Comparison of ENCODE assay signal across 24 cellular contexts in genomic region chr7:751826-752225, GRCh38.
"Had no signal": no experiment of that assay in that cellular context is flagged by ENCODE, and none has a peak within 500 bp of the region (broad histone marks: within the 10 kb centered on the region; RNA-seq: fewer than 3 reads in every experiment).

No MANE protein-coding gene starts in this region.

- H3K9me3 ChIP-seq: left lung, psoas muscle, right atrium auricular region, transverse colon, uterus had no signal

- H3K27me3 Mint-ChIP-seq: activated B cell treated with CpG ODN at 0.5 μM for 24 hours; activated CD4-positive, alpha-beta memory T cell treated with anti-CD3 and anti-CD28 coated beads for 36 hours; activated naive CD8-positive, alpha-beta T cell treated with anti-CD3 and anti-CD28 coated beads, Interleukin-2, amount 50 U/mL, for 24 hours; activated T-helper 17 cell treated with anti-CD3 and anti-CD28 coated beads, Interleukin-2, amount 50 U/mL, for 72 hours; dendritic cell treated with granulocyte-macrophage colony-stimulating factor and Interleukin-4, amounts not matched to agents 40 ng/mL and 50 ng/mL, for 4 days; naive thymus-derived CD8-positive, alpha-beta T cell; stimulated activated naive B cell treated with anti-CD40 and anti-IgM and Interleukin-4, amounts not matched to agents 10 μg/mL and 1 μg/mL and 100 μg/mL, for 72 hours had no signal

- H3K27ac Mint-ChIP-seq: activated B cell treated with CpG ODN at 0.5 μM for 24 hours; activated CD4-positive, alpha-beta memory T cell treated with anti-CD3 and anti-CD28 coated beads for 36 hours; activated naive CD4-positive, alpha-beta T cell treated with anti-CD3 and anti-CD28 coated beads for 36 hours; activated naive CD8-positive, alpha-beta T cell treated with anti-CD3 and anti-CD28 coated beads, Interleukin-2, amount 50 U/mL, for 24 hours; activated T-helper 17 cell treated with anti-CD3 and anti-CD28 coated beads, Interleukin-2, amount 50 U/mL, for 72 hours; dendritic cell treated with granulocyte-macrophage colony-stimulating factor and Interleukin-4, amounts not matched to agents 40 ng/mL and 50 ng/mL, for 4 days; immature natural killer cell; mesothelial cell of epicardium had no signal

- H3K4me3 Mint-ChIP-seq: activated B cell treated with CpG ODN at 0.5 μM for 24 hours; activated CD4-positive, alpha-beta memory T cell treated with anti-CD3 and anti-CD28 coated beads for 36 hours; activated naive CD4-positive, alpha-beta T cell treated with anti-CD3 and anti-CD28 coated beads for 36 hours; activated naive CD8-positive, alpha-beta T cell treated with anti-CD3 and anti-CD28 coated beads, Interleukin-2, amount 50 U/mL, for 24 hours; activated T-helper 17 cell treated with anti-CD3 and anti-CD28 coated beads, Interleukin-2, amount 50 U/mL, for 72 hours; dendritic cell treated with granulocyte-macrophage colony-stimulating factor and Interleukin-4, amounts not matched to agents 40 ng/mL and 50 ng/mL, for 4 days; immature natural killer cell; mesothelial cell of epicardium; naive thymus-derived CD8-positive, alpha-beta T cell; stimulated activated naive B cell treated with anti-CD40 and anti-IgM and Interleukin-4, amounts not matched to agents 10 μg/mL and 1 μg/mL and 100 μg/mL, for 72 hours had no signal

- H3K4me3 ChIP-seq: cardiac muscle cell, hepatocyte, left lung, psoas muscle, right atrium auricular region, transverse colon, uterus had no signal

- H3K27ac ChIP-seq: cardiac muscle cell, hepatocyte, left lung, psoas muscle, right atrium auricular region, transverse colon, uterus had no signal

- H3K4me1 Mint-ChIP-seq: activated B cell treated with CpG ODN at 0.5 μM for 24 hours; activated T-helper 17 cell treated with anti-CD3 and anti-CD28 coated beads, Interleukin-2, amount 50 U/mL, for 72 hours had no signal

- H3K27me3 ChIP-seq: cardiac muscle cell, hepatocyte, left lung, right atrium auricular region, transverse colon, uterus had no signal

- H3K36me3 ChIP-seq: uterus had no signal

- ATAC-seq: activated naive CD8-positive, alpha-beta T cell treated with anti-CD3 and anti-CD28 coated beads, Interleukin-2, amount 50 U/mL, for 24 hours; activated T-helper 17 cell treated with anti-CD3 and anti-CD28 coated beads, Interleukin-2, amount 50 U/mL, for 72 hours; left lung; naive thymus-derived CD8-positive, alpha-beta T cell; SK-N-SH treated with all-trans-retinoic acid at 6 μM for 48 hours; stimulated activated naive B cell treated with anti-CD40 and anti-IgM and Interleukin-4, amounts not matched to agents 10 μg/mL and 1 μg/mL and 100 μg/mL, for 72 hours had no signal

- H3K4me1 ChIP-seq: left lung, psoas muscle, transverse colon, uterus had no signal

- H3K9me3 Mint-ChIP-seq: activated B cell treated with CpG ODN at 0.5 μM for 24 hours; activated CD4-positive, alpha-beta memory T cell treated with anti-CD3 and anti-CD28 coated beads for 36 hours; activated naive CD4-positive, alpha-beta T cell treated with anti-CD3 and anti-CD28 coated beads for 36 hours; activated naive CD8-positive, alpha-beta T cell treated with anti-CD3 and anti-CD28 coated beads, Interleukin-2, amount 50 U/mL, for 24 hours; activated T-helper 17 cell treated with anti-CD3 and anti-CD28 coated beads, Interleukin-2, amount 50 U/mL, for 72 hours; dendritic cell treated with granulocyte-macrophage colony-stimulating factor and Interleukin-4, amounts not matched to agents 40 ng/mL and 50 ng/mL, for 4 days; immature natural killer cell; mesothelial cell of epicardium; naive thymus-derived CD8-positive, alpha-beta T cell; stimulated activated naive B cell treated with anti-CD40 and anti-IgM and Interleukin-4, amounts not matched to agents 10 μg/mL and 1 μg/mL and 100 μg/mL, for 72 hours had no signal

- DNase-seq: activated B cell treated with CpG ODN at 0.5 μM for 24 hours; activated CD4-positive, alpha-beta memory T cell treated with anti-CD3 and anti-CD28 coated beads for 36 hours; activated CD4-positive, alpha-beta T cell treated with anti-CD3 and anti-CD28 coated beads for 4 hours; activated naive CD4-positive, alpha-beta T cell treated with anti-CD3 and anti-CD28 coated beads for 36 hours; activated naive CD8-positive, alpha-beta T cell treated with anti-CD3 and anti-CD28 coated beads, Interleukin-2, amount 50 U/mL, for 24 hours; effector CD4-positive, alpha-beta T cell; foreskin melanocyte; immature natural killer cell; kidney glomerular epithelial cell; mammary epithelial cell; stimulated activated naive B cell treated with anti-CD40 and anti-IgM and Interleukin-4, amounts not matched to agents 10 μg/mL and 1 μg/mL and 100 μg/mL, for 72 hours; T-helper 9 cell; transverse colon; uterus had no signal
